In the genomic region with DNA sequence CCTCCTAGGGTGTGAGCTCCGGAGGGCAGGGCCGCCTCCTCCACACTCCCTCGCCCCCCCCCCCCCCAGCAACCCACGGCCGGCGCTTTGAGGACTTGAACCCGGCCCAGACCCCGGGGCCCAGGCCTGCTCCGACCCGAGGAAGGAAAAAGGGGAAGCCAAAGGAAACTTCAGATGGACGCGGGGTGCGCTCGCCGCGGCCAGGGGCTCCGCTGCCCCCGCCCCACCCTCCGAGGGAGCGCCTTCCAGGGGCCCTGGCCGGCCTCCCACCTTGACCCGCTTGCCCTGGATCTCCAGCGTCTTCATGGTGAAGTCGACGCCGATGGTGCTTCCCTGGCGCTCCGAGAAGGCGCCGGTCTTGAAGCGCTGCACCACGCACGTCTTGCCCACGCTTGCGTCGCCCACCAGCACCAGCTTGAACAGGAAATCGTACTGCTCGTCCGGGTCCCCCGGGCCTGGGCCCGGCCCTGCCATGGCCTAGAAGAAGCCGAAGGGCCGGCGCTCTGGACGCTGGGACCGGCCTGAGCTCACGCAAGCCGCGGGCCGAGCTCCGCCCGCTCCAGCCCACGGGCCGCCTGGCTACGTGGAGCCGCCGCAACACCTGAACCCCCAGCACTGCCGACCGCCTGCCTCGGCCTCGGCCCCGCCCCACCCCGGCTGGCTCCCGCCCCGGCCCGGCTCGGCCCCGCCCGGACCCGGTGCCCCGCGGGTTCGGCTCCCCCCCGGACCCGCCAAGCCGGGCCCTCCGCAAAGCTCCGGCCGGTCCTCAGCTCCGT, we compare ENCODE assay signal across 8 cellular contexts. TPM values are rescaled to one million over a fixed set of nuclear protein-coding genes. Genes with fewer than 3 reads are reported as not detected.
DNase-seq lines count a peak whose midpoint lies in the region; ATAC-seq and TF ChIP-seq lines count a peak whose summit lies in the region.

No MANE protein-coding gene starts in this region.

- H3K4ac ChIP-seq in trophoblast cell (ENCODE audit: low read depth, low read length), result peak overlapping the region; percentile 54

- H3K4me1 Mint-ChIP-seq in activated T-helper 17 cell treated with anti-CD3 and anti-CD28 coated beads, Interleukin-2, amount 50 U/mL, for 72 hours, result peaks cover 33% of the 10 kb centered on the region

- peak; percentile 40 to 65 for DNase-seq in activated CD4-positive, alpha-beta T cell treated with anti-CD3 and anti-CD28 coated beads for 4 hours
- no peak for DNase-seq in activated CD4-positive, alpha-beta T cell treated with anti-CD3 and anti-CD28 coated beads for 1 hour
- DNase-seq in foreskin keratinocyte (peak in 1 of 2 donors; percentile 21), trophoblast cell (peak; percentile 45 to 64), cortex of kidney (lab: John Stamatoyannopoulos, UW) (no peak), islet precursor cell (no peak)

- H2BK5ac ChIP-seq in trophoblast cell (ENCODE audit: low read depth, low read length, poor library complexity), result peak overlapping the region; percentile 50

- no peaks in the 10 kb centered on the region for H3K9me3 Mint-ChIP-seq in activated T-helper 17 cell treated with anti-CD3 and anti-CD28 coated beads, Interleukin-2, amount 50 U/mL, for 72 hours

- H3K23ac ChIP-seq in trophoblast cell (ENCODE audit: low read length), result no peak overlapping the region

- H3K79me1 ChIP-seq in trophoblast cell (ENCODE audit: low read length), result peaks cover 16% of the 10 kb centered on the region

- H3K4me3 ChIP-seq in KMS-11 (IDR thresholded peaks at IDR 0.05; ENCODE audit: insufficient read depth, low read depth, low read length), result no peak overlapping the region
- H3K4me3 ChIP-seq in trophoblast cell (ENCODE audit: low read depth, low read length), result peak overlapping the region; percentile 89

- TF ChIP-seq CTCF in KMS-11 (conservative IDR thresholded peaks at IDR 0.05; ENCODE audit: low read depth, low read length) (no peak), foreskin keratinocyte (conservative IDR thresholded peaks at IDR 0.05) (peak; percentile 9)

- H2BK120ac ChIP-seq in trophoblast cell (ENCODE audit: insufficient read depth, low read length, poor library complexity), result peak overlapping the region; percentile 26

- H3K27me3 ChIP-seq in KMS-11 (ENCODE audit: insufficient read depth, low read depth) (no peaks in the 10 kb centered on the region), foreskin keratinocyte (no peaks in the 10 kb centered on the region), trophoblast cell (ENCODE audit: insufficient read depth, low read length) (no peaks in the 10 kb centered on the region)

- H4K91ac ChIP-seq in trophoblast cell (ENCODE audit: low read depth, low read length), result peak overlapping the region; percentile 60

- peak overlapping the region; percentile 99 for H3K4me3 Mint-ChIP-seq in activated T-helper 17 cell treated with anti-CD3 and anti-CD28 coated beads, Interleukin-2, amount 50 U/mL, for 72 hours

- peak; percentile 13 for ATAC-seq in activated T-helper 17 cell treated with anti-CD3 and anti-CD28 coated beads, Interleukin-2, amount 50 U/mL, for 72 hours (replicated peaks)
- ATAC-seq in foreskin keratinocyte, result peak; percentile 5

- peaks cover 2% of the 10 kb centered on the region for H3K9me3 ChIP-seq in trophoblast cell (ENCODE audit: insufficient read depth, low read depth, low read length)

- H2AFZ ChIP-seq in KMS-11 (ENCODE audit: low read depth) (peak overlapping the region; percentile 57; the same call in 1 of the 2 replicates), trophoblast cell (ENCODE audit: insufficient read depth, low read length, poor library complexity) (peak overlapping the region; percentile 56)

- H3K27ac ChIP-seq in KMS-11, result peak overlapping the region; percentile 83
- H3K27ac ChIP-seq in foreskin keratinocyte, result peak overlapping the region; percentile 90
- peak overlapping the region; percentile 59 for H3K27ac ChIP-seq in trophoblast cell (ENCODE audit: low read depth, low read length)

- peak overlapping the region; percentile 97 for H3K27ac Mint-ChIP-seq in activated T-helper 17 cell treated with anti-CD3 and anti-CD28 coated beads, Interleukin-2, amount 50 U/mL, for 72 hours

- H3K4me2 ChIP-seq in KMS-11 (peak overlapping the region; percentile 93), trophoblast cell (ENCODE audit: low read length) (peak overlapping the region; percentile 92)

- peak overlapping the region; percentile 48 for H3K18ac ChIP-seq in trophoblast cell (ENCODE audit: low read length)

- no peaks in the 10 kb centered on the region for H3K36me3 ChIP-seq in KMS-11 (ENCODE audit: insufficient read depth)
- H3K36me3 ChIP-seq in trophoblast cell (ENCODE audit: control insufficient read depth in 1 of 2, insufficient read depth in 2 of 2, low read length in 2 of 2), result peaks cover 4 to 5% of the 10 kb centered on the region in 2 experiments

- no peaks in the 10 kb centered on the region for H4K20me1 ChIP-seq in KMS-11 (ENCODE audit: insufficient read depth)

- WGBS in trophoblast cell (ENCODE audit: extremely low coverage, insufficient coverage, insufficient read length), result no CpG with 5 or more reads among the region's 80 CpGs

- peak overlapping the region; percentile 96 for H3K14ac ChIP-seq in trophoblast cell (ENCODE audit: low read length)

- peak overlapping the region; percentile 68 for H4K12ac ChIP-seq in trophoblast cell (ENCODE audit: low read depth, low read length)

- H3K36me3 Mint-ChIP-seq in activated T-helper 17 cell treated with anti-CD3 and anti-CD28 coated beads, Interleukin-2, amount 50 U/mL, for 72 hours (ENCODE audit: low read depth), result peaks cover 51% of the 10 kb centered on the region

- H3K9ac ChIP-seq in KMS-11 (peak overlapping the region; percentile 64), trophoblast cell (ENCODE audit: low read length) (peak overlapping the region; percentile 86)

- H3K79me2 ChIP-seq in KMS-11 (ENCODE audit: insufficient read depth, low read depth), result peaks cover 31% of the 10 kb centered on the region; the same call in 1 of the 2 replicates
- H3K79me2 ChIP-seq in trophoblast cell (ENCODE audit: control insufficient read depth, insufficient read depth, low read length, poor library complexity), result peaks cover 16% of the 10 kb centered on the region

- no peaks in the 10 kb centered on the region for H3K27me3 Mint-ChIP-seq in activated T-helper 17 cell treated with anti-CD3 and anti-CD28 coated beads, Interleukin-2, amount 50 U/mL, for 72 hours

- no peak overlapping the region for H2BK12ac ChIP-seq in trophoblast cell (ENCODE audit: low read length)

- peak overlapping the region; percentile 70 for H4K8ac ChIP-seq in trophoblast cell (ENCODE audit: low read depth, low read length)

- H3K4me1 ChIP-seq in KMS-11 (ENCODE audit: low read depth, poor library complexity, severe bottlenecking) (peaks cover 60% of the 10 kb centered on the region), foreskin keratinocyte (no peaks in the 10 kb centered on the region), trophoblast cell (ENCODE audit: control insufficient read depth in 1 of 2, insufficient read depth in 2 of 2, low read length in 2 of 2) (peaks cover 11 to 16% of the 10 kb centered on the region in 2 experiments)

- H2AK5ac ChIP-seq in trophoblast cell (ENCODE audit: low read length), result peak overlapping the region; percentile 90

RNA-seq across cellular contexts. Expression of a gene that starts 0.4 kb away (rescaled TPM):
- total RNA-seq in activated T-helper 17 cell treated with anti-CD3 and anti-CD28 coated beads, Interleukin-2, amount 50 U/mL, for 72 hours, result 10 to 100 TPM; 26.1 to 49.7 TPM
- total RNA-seq in foreskin keratinocyte, result 13.5 and 19.3 TPM in 2 replicates
- polyA plus RNA-seq in foreskin keratinocyte, result 5.9 and 7.8 TPM in 2 replicates
- 8.8 and 9.7 TPM in 2 replicates for polyA plus RNA-seq in trophoblast cell (2013)

RNA-seq across cellular contexts. Expression of a gene that starts 39.7 kb away (rescaled TPM):
- 10 to 100 TPM; 59.3 to 70.9 TPM for total RNA-seq in activated T-helper 17 cell treated with anti-CD3 and anti-CD28 coated beads, Interleukin-2, amount 50 U/mL, for 72 hours
- total RNA-seq in foreskin keratinocyte, result 28.3 and 31.4 TPM in 2 replicates
- polyA plus RNA-seq in foreskin keratinocyte, result 29.6 and 34.7 TPM in 2 replicates
- polyA plus RNA-seq in trophoblast cell (2013), result 19.1 and 19.8 TPM in 2 replicates

Comparison
In these comparisons a context has a peak if more than half of its experiments do, and no peak if none do; other contexts are left out.
1. DNase-seq: peak in activated CD4-positive, alpha-beta T cell treated with anti-CD3 and anti-CD28 coated beads for 4 hours (2 of 2) and trophoblast cell (2 of 2); none in activated CD4-positive, alpha-beta T cell treated with anti-CD3 and anti-CD28 coated beads for 1 hour (single experiment), cortex of kidney (single experiment) and islet precursor cell (single experiment).
2. Peak in every context shown above with its lines, with median percentiles within 50 percentile points of each other: H3K27ac ChIP-seq.